8 cellular contexts compared by ENCODE assay signal in genomic region chr2:48346124-48346536, GRCh38. TPM values are rescaled to one million over a fixed set of nuclear protein-coding genes. Genes with fewer than 3 reads are reported as not detected.
DNase-seq lines count a peak whose midpoint lies in the region; ATAC-seq and TF ChIP-seq lines count a peak whose summit lies in the region.

No MANE protein-coding gene starts in this region.

- TF ChIP-seq CTCF in adrenal gland (IDR thresholded peaks at IDR 0.05), result no peak

- H3K27ac ChIP-seq in adrenal gland, result peak overlapping the region; percentile 1 to 76 (median 69)

- H3K4me3 ChIP-seq in adrenal gland, result peak overlapping the region in 2 of 4 donors; percentile 0 to 13

- DNase-seq in ELF-1 (ENCODE audit: low read depth, low spot score) (peak; percentile 55), adrenal gland (peak; percentile 61 to 87 (median 81)), left cardiac atrium (peak; percentile 36), sciatic nerve (ENCODE audit: low spot score) (no peak), germinal center (ENCODE audit: low spot score) (no peak), ecto neural progenitor cell (ENCODE audit: low spot score) (no peak)
- no peak for DNase-seq in activated CD4-positive, alpha-beta T cell treated with anti-CD3 and anti-CD28 coated beads, Interleukin-2, amount 50 U/mL, for 1 hour

- intact Hi-C loops in adrenal gland (cut with DNase I), result no loop called here
- intact Hi-C loops in left cardiac atrium (cut with DNase I), result no loop called here
- intact Hi-C loops in sciatic nerve (cut with DNase I), result no loop called here

- no peak for TF ChIP-seq POLR2A in adrenal gland (IDR thresholded peaks at IDR 0.05)

- peaks cover 20 to 57% of the 10 kb centered on the region in 2 donors for H3K4me1 ChIP-seq in adrenal gland (replicated peaks in 1 of 2)

- H3K27me3 ChIP-seq in adrenal gland, result no peaks in the 10 kb centered on the region

- peaks cover 0 to 10% (median 0%) of the 10 kb centered on the region in 3 donors for H3K9me3 ChIP-seq in adrenal gland (replicated peaks in 1 of 3)

- ATAC-seq in left cardiac atrium (peak; percentile 78 to 84), sciatic nerve (peak; percentile 85), HG03460 (IDR thresholded peaks at IDR 0.05; ENCODE audit: unreplicated experiment) (no peak)

- 20 to 28% (median 23%) methylated on average over 2 of the region's 2 CpGs for WGBS in adrenal gland, 4 donors

- no peaks in the 10 kb centered on the region for H3K36me3 ChIP-seq in adrenal gland (replicated peaks in 1 of 2)

RNA-seq across cellular contexts. Expression of gene FOXN2, which starts 31.6 kb away (rescaled TPM):
- total RNA-seq in adrenal gland (10 to 100 TPM; 10.1 to 35.9 (median 19.0) TPM), left cardiac atrium (10 to 100 TPM; 18.0 to 27.9 TPM), sciatic nerve (45.4 TPM)
- 10 to 100 TPM in 1 of 3 donors, 1 to 10 TPM in 2; 2.3 to 11.2 (median 2.7) TPM for polyA plus RNA-seq in adrenal gland

Comparison
In these comparisons a context has a peak if more than half of its experiments do, and no peak if none do; other contexts are left out.
1. DNase-seq: peak in ELF-1 (single experiment), adrenal gland (7 of 7) and left cardiac atrium (single experiment); none in sciatic nerve (single experiment), germinal center (single experiment), activated CD4-positive, alpha-beta T cell treated with anti-CD3 and anti-CD28 coated beads, Interleukin-2, amount 50 U/mL, for 1 hour (single experiment) and ecto neural progenitor cell (single experiment).